Comparison of ENCODE assay signal across 15 cellular contexts in the genomic region with DNA sequence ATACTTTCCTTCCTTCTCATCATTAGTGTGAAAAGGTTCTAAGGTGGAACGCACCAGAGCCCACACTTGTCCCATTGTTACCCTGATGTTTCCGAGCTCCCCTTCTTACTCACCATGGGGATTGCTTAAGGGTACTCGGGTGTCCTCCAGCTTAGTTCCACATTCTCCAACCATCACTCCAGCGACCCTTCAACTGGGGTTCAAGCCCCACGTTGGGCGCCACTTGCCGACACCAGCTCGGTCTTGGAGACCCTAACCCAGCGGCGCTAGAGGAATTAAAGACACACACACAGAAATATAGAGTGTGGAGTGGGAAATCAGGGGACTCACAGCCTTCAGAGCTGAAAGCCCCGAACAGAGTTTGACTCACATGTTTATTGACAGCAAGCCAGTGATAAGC. TPM values are rescaled to one million over a fixed set of nuclear protein-coding genes. Genes with fewer than 3 reads are reported as not detected.
"Had no signal": no experiment of that assay in that cellular context is flagged by ENCODE, and none has a peak within 500 bp of the region (broad histone marks: within the 10 kb centered on the region; RNA-seq: fewer than 3 reads in every experiment).

No MANE protein-coding gene starts in this region.

RNA-seq across cellular contexts. Expression of gene GNGT2, which starts 34.4 kb away (rescaled TPM):
- total RNA-seq: ascending aorta, bronchial epithelial cell, cardiac muscle cell, chondrocyte had no signal
- polyA plus RNA-seq: cardiac muscle cell had no signal

RNA-seq across cellular contexts. Expression of gene ABI3, which starts 34.5 kb away (rescaled TPM):
- total RNA-seq: bronchial epithelial cell, chondrocyte had no signal
- polyA plus RNA-seq: cardiac muscle cell had no signal

RNA-seq across cellular contexts. Expression of gene B4GALNT2, which starts 43.4 kb away (rescaled TPM):
- total RNA-seq: activated CD4-positive, alpha-beta memory T cell treated with anti-CD3 and anti-CD28 coated beads for 36 hours; activated CD8-positive, alpha-beta memory T cell treated with anti-CD3 and anti-CD28 coated beads for 36 hours; activated CD8-positive, alpha-beta T cell treated with anti-CD3 and anti-CD28 coated beads for 36 hours; activated naive CD8-positive, alpha-beta T cell treated with anti-CD3 and anti-CD28 coated beads, Interleukin-2, amount 10 ng/mL, durations not matched to agents 7 days and 5 days; activated T-cell treated with anti-CD3 and anti-CD28 coated beads, Interleukin-2, amount 50 U/mL, for 4 hours; activated T-cell treated with anti-CD3 and anti-CD28 coated beads, Interleukin-2, amount 50 U/mL, for 72 hours; ascending aorta; cardiac muscle cell; chondrocyte had no signal
- polyA plus RNA-seq: cardiac muscle cell had no signal

RNA-seq across cellular contexts. Expression of gene PHOSPHO1, which starts 54.6 kb away (rescaled TPM):
- total RNA-seq: activated B cell treated with CpG ODN at 0.5 μM for 24 hours; activated CD4-positive, alpha-beta memory T cell treated with anti-CD3 and anti-CD28 coated beads for 36 hours; activated CD4-positive, alpha-beta T cell treated with anti-CD3 and anti-CD28 coated beads, Interleukin-2, amount 10 ng/mL, durations not matched to agents 24 days and 14 days; activated CD8-positive, alpha-beta memory T cell treated with anti-CD3 and anti-CD28 coated beads for 36 hours; activated CD8-positive, alpha-beta T cell treated with anti-CD3 and anti-CD28 coated beads for 36 hours; activated naive CD8-positive, alpha-beta T cell treated with anti-CD3 and anti-CD28 coated beads, Interleukin-2, amount 10 ng/mL, durations not matched to agents 7 days and 5 days; activated T-helper 1 cell treated with anti-CD3 and anti-CD28 coated beads, Interleukin-12 subunit alpha, Interleukin-12 subunit beta, Interleukin-2, Interleukin-4 antibody, amounts not matched to agents 30 ng/mL and 10 ng/mL and 1 ng/mL, durations not matched to agents 14 hours and 24 hours and 36 hours; activated T-helper 17 cell treated with anti-CD3 and anti-CD28 coated beads, Interleukin-2, amount 50 U/mL, for 72 hours; ascending aorta; bronchial epithelial cell; cardiac muscle cell; chondrocyte; T-helper 1 cell treated with Interleukin-12 subunit alpha and Interleukin-12 subunit beta and Interleukin-4 antibody, amounts not matched to agents 30 ng/mL and 1 ng/mL, for 36 hours had no signal
- polyA plus RNA-seq: cardiac muscle cell had no signal
